ENCODE assay signal across 9 cellular contexts in genomic region chr13:99275093-99275469, GRCh38. TPM values are rescaled to one million over a fixed set of nuclear protein-coding genes. Genes with fewer than 3 reads are reported as not detected.
DNase-seq lines count a peak whose midpoint lies in the region; TF ChIP-seq lines count a peak whose summit lies in the region.
"Had no signal": no experiment of that assay in that cellular context is flagged by ENCODE, and none has a peak within 500 bp of the region (broad histone marks: within the 10 kb centered on the region; RNA-seq: fewer than 3 reads in every experiment).

No MANE protein-coding gene starts in this region.

- WGBS in thyroid gland, 2 donors, result 24 to 40% methylated on average over 1 of the region's 1 CpG
- WGBS in esophagus squamous epithelium, 2 donors, result 20 to 21% methylated on average over 1 of the region's 1 CpG

- H3K4me3 ChIP-seq in thyroid gland (replicated peaks in 1 of 3) (no peak overlapping the region), esophagus squamous epithelium (no peak overlapping the region)

- intact Hi-C loops in thyroid gland (cut with DNase I), result no loop called here
- intact Hi-C loops in head of caudate nucleus (cut with DNase I), result no loop called here
- intact Hi-C loops in esophagus squamous epithelium (cut with DNase I), result no loop called here

- H3K27me3 ChIP-seq in thyroid gland (no peaks in the 10 kb centered on the region), esophagus squamous epithelium (no peaks in the 10 kb centered on the region)

- peak; percentile 42 for DNase-seq in stimulated activated CD4-positive, alpha-beta T cell treated with anti-CD3 and anti-CD28 coated beads, Interleukin-1b, Interleukin-23, amount 100 ng/mL, for 48 hours
- DNase-seq in stimulated activated CD4-positive, alpha-beta T cell treated with anti-CD3 and anti-CD28 coated beads, Interleukin-4, amount 100 ng/mL, for 4 hours, result no peak
- DNase-seq in SW480 (ENCODE audit: low spot score) (peak; percentile 36), thyroid gland (peak; percentile 21 to 46), SW 1271 (lab: John Stamatoyannopoulos, UW) (no peak), head of caudate nucleus (no peak), esophagus squamous epithelium (lab: John Stamatoyannopoulos, UW) (no peak)
- peak; percentile 26 for DNase-seq in effector CD4-positive, alpha-beta T cell

- H3K9me3 ChIP-seq in thyroid gland, result no peaks in the 10 kb centered on the region
- H3K9me3 ChIP-seq in esophagus squamous epithelium, result peaks cover 0 to 7% (median 4%) of the 10 kb centered on the region in 3 donors

- TF ChIP-seq POLR2A in thyroid gland (IDR thresholded peaks at IDR 0.05) (no peak), esophagus squamous epithelium (IDR thresholded peaks at IDR 0.05) (no peak)

- peaks cover 6% of the 10 kb centered on the region in 2 donors for H3K4me1 ChIP-seq in thyroid gland
- peaks cover 0 to 19% (median 2%) of the 10 kb centered on the region in 3 donors for H3K4me1 ChIP-seq in esophagus squamous epithelium

- TF ChIP-seq CTCF in thyroid gland (IDR thresholded peaks at IDR 0.05) (no peak), esophagus squamous epithelium (IDR thresholded peaks at IDR 0.05) (no peak)

- H3K36me3 ChIP-seq in thyroid gland (no peaks in the 10 kb centered on the region), esophagus squamous epithelium (peaks cover 0 to 9% (median 0%) of the 10 kb centered on the region in 3 donors)

- no peak overlapping the region for H3K27ac ChIP-seq in thyroid gland
- no peak overlapping the region for H3K27ac ChIP-seq in esophagus squamous epithelium

RNA-seq across cellular contexts. Expression of gene GPR18, which starts 16.9 kb away (rescaled TPM):
- total RNA-seq in thyroid gland, result under 1 TPM in 2 of 4 donors, not detected in 2; 0.27 to 0.96 TPM
- under 1 TPM in 1 of 4 donors, not detected in 3; 0.19 TPM for total RNA-seq in esophagus squamous epithelium
- total RNA-seq: HepG2 had no signal

RNA-seq across cellular contexts. Expression of gene GPR183, which starts 32.1 kb away (rescaled TPM):
- total RNA-seq in thyroid gland (1 to 10 TPM; 2.5 to 9.7 (median 5.1) TPM), esophagus squamous epithelium (1 to 10 TPM in 3 of 4 donors, under 1 TPM in 1; 0.53 to 9.5 (median 3.2) TPM)
- total RNA-seq: HepG2 had no signal

Comparison
In these comparisons a context has a peak if more than half of its experiments do, and no peak if none do; other contexts are left out.
1. DNase-seq: peak in stimulated activated CD4-positive, alpha-beta T cell treated with anti-CD3 and anti-CD28 coated beads, Interleukin-1b, Interleukin-23, amount 100 ng/mL, for 48 hours (single experiment), SW480 (single experiment), effector CD4-positive, alpha-beta T cell (single experiment) and thyroid gland (2 of 2); none in stimulated activated CD4-positive, alpha-beta T cell treated with anti-CD3 and anti-CD28 coated beads, Interleukin-4, amount 100 ng/mL, for 4 hours (0 of 2), SW 1271 (0 of 2), head of caudate nucleus (0 of 42) and esophagus squamous epithelium (single experiment).